ENCODE assay signal across 22 cellular contexts in the genomic region with DNA sequence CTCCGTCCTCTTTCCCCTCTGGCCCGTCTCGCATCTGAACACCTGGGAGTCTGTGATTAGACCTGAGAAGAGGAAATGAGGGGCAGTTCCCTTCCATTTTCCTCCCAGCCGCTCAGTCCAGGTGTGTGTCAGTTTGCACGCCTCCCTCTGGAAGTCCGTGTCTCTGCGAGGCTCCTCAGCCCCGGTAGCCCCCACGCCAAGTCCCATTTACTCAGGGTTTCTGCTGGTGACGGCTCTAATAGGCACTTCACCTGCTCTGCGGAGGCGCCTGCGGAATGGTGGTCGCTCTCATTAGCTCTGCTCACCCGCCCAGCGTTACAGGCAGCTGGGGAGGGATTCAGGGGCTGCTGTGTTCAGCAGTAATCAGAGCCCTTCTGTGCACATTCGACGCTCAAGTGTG.
"Had no signal": no experiment of that assay in that cellular context is flagged by ENCODE, and none has a peak within 500 bp of the region (broad histone marks: within the 10 kb centered on the region; RNA-seq: fewer than 3 reads in every experiment).

No MANE protein-coding gene starts in this region.

- H3K9me3 Mint-ChIP-seq: memory B cell, natural killer cell, neural crest cell had no signal

- H3K27me3 ChIP-seq: gastrocnemius medialis, heart right ventricle, sigmoid colon, stomach, thyroid gland had no signal

- ATAC-seq: gastrocnemius medialis; heart right ventricle; natural killer cell; right cardiac atrium; stimulated activated effector memory CD8-positive, alpha-beta T cell treated with anti-CD3 and anti-CD28 coated beads, Interleukin-12 subunit alpha, Interleukin-12 subunit beta, amount 100 ng/mL, for 72 hours had no signal

- H3K4me3 ChIP-seq: coronary artery, gastrocnemius medialis, heart right ventricle, lung, prostate gland, sigmoid colon, stomach, thyroid gland had no signal

- H3K27me3 Mint-ChIP-seq: memory B cell had no signal

- H3K4me3 Mint-ChIP-seq: memory B cell; natural killer cell; neural crest cell; stimulated activated effector memory CD8-positive, alpha-beta T cell treated with anti-CD3 and anti-CD28 coated beads, Interleukin-12 subunit alpha, Interleukin-12 subunit beta, amount 100 ng/mL, for 72 hours had no signal

- H3K4me1 ChIP-seq: gastrocnemius medialis, heart right ventricle, prostate gland, sigmoid colon, stomach, thyroid gland had no signal

- H3K4me1 Mint-ChIP-seq: memory B cell; neural crest cell; stimulated activated effector memory CD8-positive, alpha-beta T cell treated with anti-CD3 and anti-CD28 coated beads, Interleukin-12 subunit alpha, Interleukin-12 subunit beta, amount 100 ng/mL, for 72 hours had no signal

- DNase-seq: dermis blood vessel endothelial cell; effector memory CD4-positive, alpha-beta T cell; foreskin fibroblast; gastrocnemius medialis; heart right ventricle; hypothalamus; natural killer cell; nucleus accumbens; right cardiac atrium; sigmoid colon; stimulated activated CD4-positive, alpha-beta T cell treated with anti-CD3 and anti-CD28 coated beads, Interleukin-2, amount 100 ng/mL, for 24 hours; stimulated activated CD4-positive, alpha-beta T cell treated with anti-CD3 and anti-CD28 coated beads, Interleukin-4, amount 100 ng/mL, for 24 hours; stimulated activated naive CD4-positive, alpha-beta T cell treated with Interleukin-2 at 50 U/mL for 16 hours; stomach; thyroid gland; trophoblast cell had no signal

- H3K36me3 ChIP-seq: gastrocnemius medialis, heart right ventricle, prostate gland, sigmoid colon, thyroid gland had no signal

- H3K27ac ChIP-seq: coronary artery, gastrocnemius medialis, heart right ventricle, prostate gland, sigmoid colon, stomach, thyroid gland had no signal

- H3K36me3 Mint-ChIP-seq: natural killer cell; stimulated activated effector memory CD8-positive, alpha-beta T cell treated with anti-CD3 and anti-CD28 coated beads, Interleukin-12 subunit alpha, Interleukin-12 subunit beta, amount 100 ng/mL, for 72 hours had no signal

- H3K9me3 ChIP-seq: gastrocnemius medialis, heart right ventricle, prostate gland, sigmoid colon, stomach, thyroid gland had no signal

- H3K27ac Mint-ChIP-seq: memory B cell; natural killer cell; stimulated activated effector memory CD8-positive, alpha-beta T cell treated with anti-CD3 and anti-CD28 coated beads, Interleukin-12 subunit alpha, Interleukin-12 subunit beta, amount 100 ng/mL, for 72 hours had no signal
